ENCODE assay signal across 21 cellular contexts in the genomic region with DNA sequence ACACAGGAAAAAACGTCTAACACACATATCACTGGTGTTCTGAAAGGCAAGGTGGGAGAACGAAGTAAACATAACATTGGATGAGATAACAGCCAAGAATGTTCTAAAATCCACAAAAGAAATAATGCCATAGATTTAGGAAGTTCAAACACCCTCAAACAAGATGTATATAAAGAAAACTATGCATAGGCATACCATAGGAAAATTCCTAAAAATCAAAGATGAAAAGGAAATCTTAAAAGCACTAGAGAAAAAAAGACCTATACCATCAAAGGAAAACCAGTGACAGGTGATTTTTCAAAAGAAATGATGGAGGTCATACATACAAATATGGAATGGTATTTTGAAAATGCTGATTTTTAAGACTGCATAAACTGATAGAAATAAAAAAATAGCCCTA.
"Had no signal": no experiment of that assay in that cellular context is flagged by ENCODE, and none has a peak within 500 bp of the region (broad histone marks: within the 10 kb centered on the region; RNA-seq: fewer than 3 reads in every experiment).

No MANE protein-coding gene starts in this region.

- DNase-seq: IMR-90, Karpas-422, KG1, MM.1S, NCI-H1092 treated with DMSO at 0.1 percent for 48 hours, NCI-H1436, NCI-H187, NCI-H2029, NCI-H2081 treated with DMSO at 0.1 percent for 48 hours, NCI-H2171, NCI-H226, NCI-H446, NCI-H510A, NCI-H524 treated with DMSO at 0.1 percent for 48 hours, NCI-H69, NCI-H774, SHP77, SW 1271 had no signal

- ATAC-seq: HepG2, Panc1 had no signal

- H3K27ac ChIP-seq: RWPE1 had no signal
